Comparison of ENCODE assay signal across 15 cellular contexts in genomic region chr11:15993360-15993759, GRCh38.
DNase-seq lines count a peak whose midpoint lies in the region; ATAC-seq and TF ChIP-seq lines count a peak whose summit lies in the region.
"Had no signal": no experiment of that assay in that cellular context is flagged by ENCODE, and none has a peak within 500 bp of the region (broad histone marks: within the 10 kb centered on the region; RNA-seq: fewer than 3 reads in every experiment).

No MANE protein-coding gene starts in this region.

- peaks cover 5% of the 10 kb centered on the region for H3K4me1 ChIP-seq in neural progenitor cell

- H3F3A ChIP-seq in neural progenitor cell (ENCODE audit: low read depth): no peaks in the 10 kb centered on the region

- H2AFZ ChIP-seq in neural progenitor cell (replicated peaks): no peak overlapping the region
- H2AFZ ChIP-seq: GM23248 had no signal

- no peaks in the 10 kb centered on the region for H3K9me3 Mint-ChIP-seq in neural progenitor cell
- no peaks in the 10 kb centered on the region for H3K9me3 Mint-ChIP-seq in stimulated activated naive B cell treated with anti-CD40 and anti-IgM and Interleukin-4, amounts not matched to agents 10 μg/mL and 1 μg/mL and 100 μg/mL, for 72 hours
- H3K9me3 Mint-ChIP-seq in natural killer cell: peaks cover 2 to 6% of the 10 kb centered on the region in 2 donors

- H3K4me3 Mint-ChIP-seq in neural progenitor cell (no peak overlapping the region), natural killer cell (no peak overlapping the region)
- H3K4me3 Mint-ChIP-seq in stimulated activated naive B cell treated with anti-CD40 and anti-IgM and Interleukin-4, amounts not matched to agents 10 μg/mL and 1 μg/mL and 100 μg/mL, for 72 hours: no peak overlapping the region
- H3K4me3 Mint-ChIP-seq: CD4-positive, alpha-beta memory T cell had no signal

- H3K27me3 Mint-ChIP-seq in neural progenitor cell (ENCODE audit: insufficient read depth, low read depth) (no peaks in the 10 kb centered on the region), natural killer cell (ENCODE audit: low read depth in 2 of 2) (peaks cover 0 to 7% of the 10 kb centered on the region in 2 donors)
- H3K27me3 Mint-ChIP-seq in stimulated activated naive B cell treated with anti-CD40 and anti-IgM and Interleukin-4, amounts not matched to agents 10 μg/mL and 1 μg/mL and 100 μg/mL, for 72 hours: no peaks in the 10 kb centered on the region
- H3K27me3 Mint-ChIP-seq: CD4-positive, alpha-beta memory T cell had no signal

- peak; percentile 54 for DNase-seq in NCI-H2227 (lab: John Stamatoyannopoulos, UW; ENCODE audit: unreplicated experiment)
- peak; percentile 2 for DNase-seq in UCSD-AML1 (lab: John Stamatoyannopoulos, UW; ENCODE audit: unreplicated experiment)
- DNase-seq in neural progenitor cell (ENCODE audit: low spot score): peak; percentile 21
- DNase-seq in stimulated activated naive B cell treated with anti-CD40 and anti-IgM and Interleukin-4, amounts not matched to agents 10 μg/mL and 1 μg/mL and 100 μg/mL, for 72 hours: no peak
- no peak for DNase-seq in natural killer cell
- DNase-seq: C1 segment of cervical spinal cord; Calu3; CD4-positive, alpha-beta memory T cell; COR-L47; DMS53; DMS79 treated with DMSO at 0.1 percent for 48 hours; GM23248; H7; HCEC 1CT had no signal

- H3K36me3 Mint-ChIP-seq in neural progenitor cell (peaks cover 2% of the 10 kb centered on the region), natural killer cell (no peaks in the 10 kb centered on the region)
- no peaks in the 10 kb centered on the region for H3K36me3 Mint-ChIP-seq in stimulated activated naive B cell treated with anti-CD40 and anti-IgM and Interleukin-4, amounts not matched to agents 10 μg/mL and 1 μg/mL and 100 μg/mL, for 72 hours
- H3K36me3 Mint-ChIP-seq: CD4-positive, alpha-beta memory T cell had no signal

- no peak overlapping the region for H3K4me3 ChIP-seq in neural progenitor cell
- H3K4me3 ChIP-seq: GM23248 had no signal

- no peaks in the 10 kb centered on the region for H4K20me1 ChIP-seq in neural progenitor cell (ENCODE audit: low read depth)

- no peak overlapping the region for H3K9ac ChIP-seq in neural progenitor cell
- H3K9ac ChIP-seq: GM23248 had no signal

- intact Hi-C loops in natural killer cell (cut with micrococcal nuclease): no loop called here

- no peak overlapping the region for H3K4me2 ChIP-seq in neural progenitor cell

- H3K9me3 ChIP-seq in neural progenitor cell (ENCODE audit: low read depth): no peaks in the 10 kb centered on the region

- peaks cover 68% of the 10 kb centered on the region for H3K27me3 ChIP-seq in neural progenitor cell

- H3K27ac ChIP-seq in neural progenitor cell: no peak overlapping the region
- H3K27ac ChIP-seq: GM23248 had no signal

- H3K36me3 ChIP-seq in neural progenitor cell: no peaks in the 10 kb centered on the region

- peaks cover 9% of the 10 kb centered on the region for H3K4me1 Mint-ChIP-seq in neural progenitor cell
- no peaks in the 10 kb centered on the region for H3K4me1 Mint-ChIP-seq in stimulated activated naive B cell treated with anti-CD40 and anti-IgM and Interleukin-4, amounts not matched to agents 10 μg/mL and 1 μg/mL and 100 μg/mL, for 72 hours
- no peaks in the 10 kb centered on the region for H3K4me1 Mint-ChIP-seq in natural killer cell
- H3K4me1 Mint-ChIP-seq: CD4-positive, alpha-beta memory T cell had no signal

- ATAC-seq in stimulated activated naive B cell treated with anti-CD40 and anti-IgM and Interleukin-4, amounts not matched to agents 10 μg/mL and 1 μg/mL and 100 μg/mL, for 72 hours (replicated peaks): no peak
- no peak for ATAC-seq in natural killer cell
- ATAC-seq in HG03139 (IDR thresholded peaks at IDR 0.05; ENCODE audit: unreplicated experiment): no peak

- no peak for TF ChIP-seq CTCF in neural progenitor cell (IDR thresholded peaks at IDR 0.05)
- TF ChIP-seq CTCF in natural killer cell (IDR thresholded peaks at IDR 0.05): no peak

- peak overlapping the region; percentile 19 for H3K27ac Mint-ChIP-seq in neural progenitor cell
- no peak overlapping the region for H3K27ac Mint-ChIP-seq in stimulated activated naive B cell treated with anti-CD40 and anti-IgM and Interleukin-4, amounts not matched to agents 10 μg/mL and 1 μg/mL and 100 μg/mL, for 72 hours
- no peak overlapping the region for H3K27ac Mint-ChIP-seq in natural killer cell
- H3K27ac Mint-ChIP-seq: CD4-positive, alpha-beta memory T cell had no signal

- no peaks in the 10 kb centered on the region for H3K79me2 ChIP-seq in neural progenitor cell (ENCODE audit: low read depth)

Comparison
In these comparisons a context has a peak if more than half of its experiments do, and no peak if none do; other contexts are left out.
1. DNase-seq: peak in NCI-H2227 (single experiment), UCSD-AML1 (single experiment) and neural progenitor cell (single experiment); none in stimulated activated naive B cell treated with anti-CD40 and anti-IgM and Interleukin-4, amounts not matched to agents 10 μg/mL and 1 μg/mL and 100 μg/mL, for 72 hours (single experiment) and natural killer cell (single experiment).